13 cellular contexts compared by ENCODE assay signal in genomic region chr6:140051521-140052455, GRCh38.
DNase-seq lines count a peak whose midpoint lies in the region; ATAC-seq and TF ChIP-seq lines count a peak whose summit lies in the region.
"Had no signal": no experiment of that assay in that cellular context is flagged by ENCODE, and none has a peak within 500 bp of the region (broad histone marks: within the 10 kb centered on the region; RNA-seq: fewer than 3 reads in every experiment).

No MANE protein-coding gene starts in this region.

- H3K27ac ChIP-seq in IMR-90 (ENCODE audit: insufficient read depth, low read length) = peak overlapping the region; percentile 87
- H3K27ac ChIP-seq: parathyroid adenoma had no signal

- H3K9me1 ChIP-seq in IMR-90 (ENCODE audit: insufficient read depth, low read length) = peaks cover 2% of the 10 kb centered on the region

- peak overlapping the region; percentile 97 for H4K5ac ChIP-seq in IMR-90 (ENCODE audit: low read depth, low read length)

- ATAC-seq in IMR-90 (ENCODE audit: low read depth) (peak; percentile 86), HG03097 (IDR thresholded peaks at IDR 0.05; ENCODE audit: low FRiP score, unreplicated experiment) (no peak), HG03342 (IDR thresholded peaks at IDR 0.05; ENCODE audit: unreplicated experiment) (no peak)

- H3K9me3 ChIP-seq in IMR-90 (ENCODE audit: control insufficient read depth, insufficient read depth, low read length) = no peaks in the 10 kb centered on the region

- dilution Hi-C loops in IMR-90 (cut with HindIII; ENCODE audit: low sequenced_read_pairs, unreplicated experiment) = no loop called here

- intact Hi-C loops in IMR-90 (cut with micrococcal nuclease) (loop anchor here (2.0 to 10.0 kb wide), 7 partner anchors 71 to 871 kb away; no protein-coding TSS in a partner anchor), head of caudate nucleus (cut with DNase I) (no loop called here)

- H2BK20ac ChIP-seq in IMR-90 (ENCODE audit: low read depth, low read length) = peak overlapping the region; percentile 96

- no peaks in the 10 kb centered on the region for H4K20me1 ChIP-seq in IMR-90 (ENCODE audit: insufficient read depth, low read length)

- POLR2A ChIA-PET in IMR-90 (lab: Charles Lee; ENCODE audit: unreplicated experiment) = interaction anchor here (0.8 to 2.0 kb wide), 3 partner anchors 70 to 682 kb away, joined by 4 to 9 read pairs (median 4); partner anchors contain the start of gene CITED2

- DNase-seq in AG08396 (ENCODE audit: low spot score) (peak; percentile 39), IMR-90 (peak; percentile 98), amniotic stem cell (lab: John Stamatoyannopoulos, UW) (peak; percentile 64), iris pigment epithelial cell (ENCODE audit: low read depth) (peak; percentile 99), cerebellar nuclear complex (lab: John Stamatoyannopoulos, UW) (no peak), head of caudate nucleus (no peak)
- DNase-seq: activated CD4-positive, alpha-beta T cell treated with anti-CD3 and anti-CD28 coated beads, Interleukin-2, amount 10 ng/mL, durations not matched to agents 7 days and 5 days; COR-L47; GOT3 had no signal

- peak overlapping the region; percentile 56 for H2AK9ac ChIP-seq in IMR-90 (replicated peaks; ENCODE audit: low read depth, low read length, poor library complexity)

- peak overlapping the region; percentile 96 for H4K91ac ChIP-seq in IMR-90 (ENCODE audit: insufficient read depth, low read depth, low read length)

- H3K9ac ChIP-seq in IMR-90 (ENCODE audit: low read depth, low read length) = peak overlapping the region; percentile 71; the same call in 1 of the 2 replicates
- H3K9ac ChIP-seq: parathyroid adenoma had no signal

- peak overlapping the region; percentile 98 for H3K18ac ChIP-seq in IMR-90 (ENCODE audit: low read depth, low read length)

- peak overlapping the region; percentile 38 for H2AFZ ChIP-seq in IMR-90 (replicated peaks; ENCODE audit: low read length, poor library complexity)
- H2AFZ ChIP-seq: parathyroid adenoma had no signal

- TF ChIP-seq RAD21 in IMR-90 (IDR thresholded peaks at IDR 0.05; ENCODE audit: low read length) = peak; percentile 33

- peak overlapping the region; percentile 79 for H3K14ac ChIP-seq in IMR-90 (replicated peaks; ENCODE audit: low read depth, low read length)

- no peaks in the 10 kb centered on the region for H3K79me1 ChIP-seq in IMR-90 (ENCODE audit: low read depth in 1 of 2, low read length in 2 of 2)

- TSS peak; percentile 90 for BruUV-seq in IMR-90 (replicated peaks; lab: Mats Ljungman, UMichigan)

- TF ChIP-seq CTCF in IMR-90 (conservative IDR thresholded peaks at IDR 0.05; ENCODE audit: low read depth, low read length) = no peak

- peak overlapping the region; percentile 42; the same call in 1 of the 2 replicates for H3K4me2 ChIP-seq in IMR-90 (ENCODE audit: low read depth, low read length)

- no peaks in the 10 kb centered on the region for H3K36me3 ChIP-seq in IMR-90 (ENCODE audit: control insufficient read depth, insufficient read depth, low read length)
- H3K36me3 ChIP-seq: adrenal gland had no signal

- H3K27me3 ChIP-seq in IMR-90 (ENCODE audit: control insufficient read depth, insufficient read depth, low read length) = no peaks in the 10 kb centered on the region
- H3K27me3 ChIP-seq: adrenal gland had no signal

- whole genome bisulfite sequencing in IMR-90 (ENCODE audit: extremely low coverage in 2 of 2, insufficient read length in 1 of 2), 2 experiments = no CpG with 5 or more reads among the region's 6 CpGs

- H3K4ac ChIP-seq in IMR-90 (ENCODE audit: low read depth, low read length) = peak overlapping the region; percentile 96

- H2BK5ac ChIP-seq in IMR-90 (ENCODE audit: low read depth, low read length, poor library complexity, severe bottlenecking) = peak overlapping the region; percentile 99

- peaks cover 12% of the 10 kb centered on the region for H3K4me1 ChIP-seq in IMR-90 (ENCODE audit: control insufficient read depth, insufficient read depth, low read length)
- H3K4me1 ChIP-seq: parathyroid adenoma had no signal

- H4K8ac ChIP-seq in IMR-90 (ENCODE audit: low read depth in 2 of 2, low read length in 2 of 2) = peak overlapping the region; percentile 40 to 95

- H3K23ac ChIP-seq in IMR-90 (ENCODE audit: low read depth, low read length) = peak overlapping the region; percentile 75

- CTCF ChIA-PET in IMR-90 (lab: Yijun Ruan, JAX) = interaction anchor here (0.5 to 2.6 kb wide), 7 partner anchors 13 to 682 kb away, joined by 3 to 8 read pairs (median 3); no protein-coding TSS in a partner anchor

- peak overlapping the region; percentile 86 for H3K56ac ChIP-seq in IMR-90 (ENCODE audit: extremely low read depth, insufficient read depth, low read length)

- in situ Hi-C loops in IMR-90 (cut with MboI; ENCODE audit: low sequenced_read_pairs) = loop anchor here (10.0 kb wide), 1 partner anchor 457 kb away; no protein-coding TSS in a partner anchor

- H3K4me3 ChIP-seq in IMR-90 (ENCODE audit: insufficient read depth, low read depth, low read length) = no peak overlapping the region
- H3K4me3 ChIP-seq: adrenal gland had no signal

- H2BK15ac ChIP-seq in IMR-90 (ENCODE audit: low read depth, low read length) = peak overlapping the region; percentile 89

- TF ChIP-seq POLR2A in IMR-90 (IDR thresholded peaks at IDR 0.05; ENCODE audit: low read depth, low read length) = no peak

- peak overlapping the region; percentile 97 for H2BK120ac ChIP-seq in IMR-90 (ENCODE audit: low read depth, low read length)

- peak overlapping the region; percentile 89; the same call in 1 of the 2 replicates for H2AK5ac ChIP-seq in IMR-90 (ENCODE audit: low read depth, low read length)

TF ChIP-seq in IMR-90, 13 proteins besides CTCF, POLR2A, EP300 and RAD21:
- no peak for TF ChIP-seq SMC3 (IDR thresholded peaks at IDR 0.05; ENCODE audit: low read depth, low read length)
- TF ChIP-seq RCOR1 (IDR thresholded peaks at IDR 0.05; ENCODE audit: insufficient replicate concordance, low read length) = peak; percentile 74
- no peak for TF ChIP-seq RFX5 (IDR thresholded peaks at IDR 0.05; ENCODE audit: low read depth, low read length)
- TF ChIP-seq, protein P1, sequence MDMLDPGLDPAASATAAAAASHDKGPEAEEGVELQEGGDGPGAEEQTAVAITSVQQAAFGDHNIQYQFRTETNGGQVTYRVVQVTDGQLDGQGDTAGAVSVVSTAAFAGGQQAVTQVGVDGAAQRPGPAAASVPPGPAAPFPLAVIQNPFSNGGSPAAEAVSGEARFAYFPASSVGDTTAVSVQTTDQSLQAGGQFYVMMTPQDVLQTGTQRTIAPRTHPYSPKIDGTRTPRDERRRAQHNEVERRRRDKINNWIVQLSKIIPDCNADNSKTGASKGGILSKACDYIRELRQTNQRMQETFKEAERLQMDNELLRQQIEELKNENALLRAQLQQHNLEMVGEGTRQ (IDR thresholded peaks at IDR 0.05; ENCODE audit: low read depth, low read length) = peak; percentile 78
- TF ChIP-seq MXI1 (IDR thresholded peaks at IDR 0.05; ENCODE audit: borderline replicate concordance, low read depth, low read length) = no peak
- TF ChIP-seq FOS (IDR thresholded peaks at IDR 0.05; ENCODE audit: low read depth, low read length) = peak; percentile 94
- TF ChIP-seq CHD1 (IDR thresholded peaks at IDR 0.05; ENCODE audit: low read depth, low read length) = no peak
- TF ChIP-seq, protein P2, sequence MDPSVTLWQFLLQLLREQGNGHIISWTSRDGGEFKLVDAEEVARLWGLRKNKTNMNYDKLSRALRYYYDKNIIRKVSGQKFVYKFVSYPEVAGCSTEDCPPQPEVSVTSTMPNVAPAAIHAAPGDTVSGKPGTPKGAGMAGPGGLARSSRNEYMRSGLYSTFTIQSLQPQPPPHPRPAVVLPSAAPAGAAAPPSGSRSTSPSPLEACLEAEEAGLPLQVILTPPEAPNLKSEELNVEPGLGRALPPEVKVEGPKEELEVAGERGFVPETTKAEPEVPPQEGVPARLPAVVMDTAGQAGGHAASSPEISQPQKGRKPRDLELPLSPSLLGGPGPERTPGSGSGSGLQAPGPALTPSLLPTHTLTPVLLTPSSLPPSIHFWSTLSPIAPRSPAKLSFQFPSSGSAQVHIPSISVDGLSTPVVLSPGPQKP (IDR thresholded peaks at IDR 0.05; ENCODE audit: borderline replicate concordance, low read depth, low read length) = no peak
- TF ChIP-seq MAFK (IDR thresholded peaks at IDR 0.05; ENCODE audit: low read depth, low read length) = peak; percentile 11; the same call in 1 of the 2 replicates
- TF ChIP-seq BHLHE40 (IDR thresholded peaks at IDR 0.05; ENCODE audit: low read depth, low read length) = peak; percentile 92
- no peak; the same call in 1 of the 2 replicates for TF ChIP-seq NFE2L2 (IDR thresholded peaks at IDR 0.05; ENCODE audit: low read depth, low read length)
- TF ChIP-seq MAZ (IDR thresholded peaks at IDR 0.05; ENCODE audit: borderline replicate concordance, low read depth, low read length) = peak; percentile 13; the same call in 1 of the 2 replicates
- peak; percentile 92 for TF ChIP-seq CEBPB (IDR thresholded peaks at IDR 0.05; ENCODE audit: low read depth, low read length)

Comparison
In these comparisons a context has a peak if more than half of its experiments do, and no peak if none do; other contexts are left out.
1. DNase-seq: peak in AG08396 (single experiment), IMR-90 (single experiment), amniotic stem cell (single experiment) and iris pigment epithelial cell (single experiment); none in cerebellar nuclear complex (0 of 2) and head of caudate nucleus (0 of 42).